26 cellular contexts compared by ENCODE assay signal in genomic region chr9:115969096-115969495, GRCh38.
DNase-seq lines count a peak whose midpoint lies in the region; ATAC-seq, FAIRE-seq and TF ChIP-seq lines count a peak whose summit lies in the region.
"Had no signal": no experiment of that assay in that cellular context is flagged by ENCODE, and none has a peak within 500 bp of the region (broad histone marks: within the 10 kb centered on the region; RNA-seq: fewer than 3 reads in every experiment).

No MANE protein-coding gene starts in this region.

- TF ChIP-seq POLR2A in stomach (IDR thresholded peaks at IDR 0.05) = no peak

- no peaks in the 10 kb centered on the region for H3K36me3 ChIP-seq in stomach
- H3K36me3 ChIP-seq: gastrocnemius medialis, upper lobe of left lung had no signal

- peak; percentile 21 for DNase-seq in RCC 7860 (ENCODE audit: low spot score)
- DNase-seq in epithelial cell of proximal tubule (ENCODE audit: low read depth) = peak; percentile 20
- peak; percentile 60 for DNase-seq in kidney tubule cell (ENCODE audit: low spot score)
- no peak for DNase-seq in stomach
- no peak for DNase-seq in SW480 (ENCODE audit: low spot score)
- no peak for DNase-seq in effector CD8-positive, alpha-beta T cell (lab: John Stamatoyannopoulos, UW)
- DNase-seq in NCI-H526 (lab: John Stamatoyannopoulos, UW) = no peak
- DNase-seq: activated CD4-positive, CD25-positive, alpha-beta regulatory T cell treated with anti-CD3 and anti-CD28 coated beads, Interleukin-2, amount 50 U/mL, for 72 hours; activated CD8-positive, alpha-beta T cell treated with anti-CD3 and anti-CD28 coated beads, Interleukin-2, amount 10 ng/mL, durations not matched to agents 7 days and 5 days; activated effector memory CD4-positive, alpha-beta T cell treated with Interleukin-2 at 50 U/mL for 16 hours; activated naive CD8-positive, alpha-beta T cell treated with anti-CD3 and anti-CD28 coated beads, Interleukin-2, amount 10 ng/mL, durations not matched to agents 7 days and 5 days; activated T-cell treated with anti-CD3 and anti-CD28 coated beads for 4 hours; CD4-positive, alpha-beta T cell; cerebellar nuclear complex; DMS 273 treated with DMSO at 0.1 percent for 48 hours; gastrocnemius medialis; NCI-H2081 treated with DMSO at 0.1 percent for 48 hours; NCI-H446 treated with DMSO at 0.1 percent for 48 hours; PC-9; psoas muscle; T-helper 1 cell; upper lobe of left lung had no signal

- ATAC-seq in HG03442 (IDR thresholded peaks at IDR 0.05; ENCODE audit: unreplicated experiment) = peak; percentile 60
- ATAC-seq: activated CD8-positive, alpha-beta T cell treated with anti-CD3 and anti-CD28 coated beads, Interleukin-2, amount 10 ng/mL, durations not matched to agents 7 days and 5 days; gastrocnemius medialis; psoas muscle had no signal

- no peak for FAIRE-seq in RCC 7860 (lab: Jason Lieb, UNC)
- FAIRE-seq: islet of Langerhans had no signal

- WGBS in stomach, 5 donors = 50 to 77% (median 72%) methylated on average over 2 of the region's 2 CpGs

- TF ChIP-seq CTCF in epithelial cell of proximal tubule (conservative IDR thresholded peaks at IDR 0.05; ENCODE audit: low read depth, low read length) (no peak), stomach (IDR thresholded peaks at IDR 0.05) (no peak)

- no peak overlapping the region for H3K27ac ChIP-seq in stomach
- H3K27ac ChIP-seq: epithelial cell of prostate, gastrocnemius medialis, PC-9, psoas muscle, skin epidermis, upper lobe of left lung had no signal

- H3K27me3 ChIP-seq in stomach = no peaks in the 10 kb centered on the region
- H3K27me3 ChIP-seq: gastrocnemius medialis, upper lobe of left lung had no signal

- peaks cover 0 to 7% (median 2%) of the 10 kb centered on the region in 4 donors for H3K9me3 ChIP-seq in stomach
- H3K9me3 ChIP-seq: gastrocnemius medialis, psoas muscle had no signal

- no peak for TF ChIP-seq EP300 in stomach (IDR thresholded peaks at IDR 0.05)

- no peaks in the 10 kb centered on the region for H3K4me1 ChIP-seq in stomach
- H3K4me1 ChIP-seq: gastrocnemius medialis, psoas muscle, upper lobe of left lung had no signal

- H3K4me3 ChIP-seq in epithelial cell of proximal tubule (ENCODE audit: low read depth, low read length) = no peak overlapping the region
- H3K4me3 ChIP-seq in stomach = no peak overlapping the region
- H3K4me3 ChIP-seq: gastrocnemius medialis, PC-9, psoas muscle, skin epidermis, upper lobe of left lung had no signal

- intact Hi-C loops in stomach (cut with DNase I; ENCODE audit: low total_unique reads) = no loop called here

Comparison
In these comparisons a context has a peak if more than half of its experiments do, and no peak if none do; other contexts are left out.
1. DNase-seq: peak in RCC 7860 (single experiment), epithelial cell of proximal tubule (single experiment) and kidney tubule cell (single experiment); none in stomach (single experiment), SW480 (single experiment), effector CD8-positive, alpha-beta T cell (single experiment) and NCI-H526 (0 of 2).